ENCODE assay signal across 9 cellular contexts in the genomic region with DNA sequence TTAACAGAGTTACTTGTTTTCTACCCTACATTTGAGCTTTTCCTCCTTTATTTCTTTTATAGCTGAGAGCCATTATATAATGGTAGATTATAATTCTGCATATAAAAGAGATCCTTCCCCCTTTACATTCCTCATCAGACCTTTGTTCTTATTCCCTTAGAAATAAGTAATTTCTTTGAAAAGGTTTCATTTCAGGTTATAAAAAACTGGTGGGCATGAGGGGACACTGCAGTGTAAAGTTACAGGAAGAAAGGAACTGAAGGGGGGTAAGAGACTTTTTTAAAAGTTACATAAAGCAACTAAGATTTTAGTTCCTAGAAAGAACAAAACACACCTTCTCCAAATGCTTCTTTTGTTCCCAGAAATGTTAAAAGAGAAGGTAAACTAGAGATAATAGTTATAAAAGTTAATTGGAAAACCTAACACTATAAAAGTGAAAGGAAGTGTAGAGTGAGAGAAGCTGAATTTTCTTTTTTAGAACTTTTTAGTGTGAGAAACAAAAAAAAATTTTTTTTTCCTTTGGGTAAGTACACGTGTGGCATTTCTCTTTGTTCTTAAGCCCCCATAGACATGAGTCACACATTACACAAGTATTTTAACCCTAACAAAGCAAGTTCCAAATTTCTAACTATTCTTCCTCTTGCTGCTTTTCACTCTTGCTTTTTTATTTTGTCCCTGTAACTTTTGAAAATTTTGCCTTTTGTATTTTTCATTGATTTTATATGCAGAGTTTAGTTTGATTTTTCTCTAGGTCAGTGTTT.
DNase-seq lines count a peak whose midpoint lies in the region; ATAC-seq and TF ChIP-seq lines count a peak whose summit lies in the region.
"Had no signal": no experiment of that assay in that cellular context is flagged by ENCODE, and none has a peak within 500 bp of the region (broad histone marks: within the 10 kb centered on the region; RNA-seq: fewer than 3 reads in every experiment).

No MANE protein-coding gene starts in this region.

- H3K4me3 ChIP-seq in BLaER1 treated with 17β-estradiol and CSF1 and Interleukin-3, amounts not matched to agents 10 nM and 100 nM: no peak overlapping the region
- peak overlapping the region in 1 of 3 experiments; percentile 45 for H3K4me3 ChIP-seq in mammary epithelial cell (replicated peaks in 1 of 3; ENCODE audit: insufficient read depth in 1 of 3, low read depth in 2 of 3, low read length in 3 of 3)

- H3K9me3 ChIP-seq in BLaER1 treated with 17β-estradiol and CSF1 and Interleukin-3, amounts not matched to agents 10 nM and 100 nM (replicated peaks in 1 of 11): peaks cover 10 to 30% (median 23%) of the 10 kb centered on the region in 11 experiments
- H3K9me3 ChIP-seq in mammary epithelial cell (replicated peaks; ENCODE audit: insufficient read depth, low read length): no peaks in the 10 kb centered on the region

- BruUV-seq in mammary epithelial cell (replicated peaks; lab: Mats Ljungman, UMichigan): no TSS peak

- H2AFZ ChIP-seq in mammary epithelial cell (ENCODE audit: low read depth, low read length): no peak overlapping the region

- H3K4me1 ChIP-seq in BLaER1 treated with 17β-estradiol and CSF1 and Interleukin-3, amounts not matched to agents 10 nM and 100 nM: peaks cover 12 to 48% (median 31%) of the 10 kb centered on the region in 10 experiments
- H3K4me1 ChIP-seq in mammary epithelial cell (ENCODE audit: insufficient read depth, low read length): peaks cover 13% of the 10 kb centered on the region

- CTCF ChIA-PET in mammary epithelial cell (lab: Charles Lee; ENCODE audit: low non-redundant PET): no interaction called here

- H4K20me1 ChIP-seq in BLaER1 treated with 17β-estradiol and CSF1 and Interleukin-3, amounts not matched to agents 10 nM and 100 nM: no peaks in the 10 kb centered on the region
- no peaks in the 10 kb centered on the region for H4K20me1 ChIP-seq in mammary epithelial cell (ENCODE audit: insufficient read depth, low read length)

- DNase-seq in Kasumi-1 (lab: John Stamatoyannopoulos, UW): peak; percentile 37 to 49
- DNase-seq in mammary epithelial cell: peak; percentile 29
- peak; percentile 62 to 73 for DNase-seq in lung microvascular endothelial cell (ENCODE audit: low read depth in 2 of 2)
- DNase-seq in Right ventricle myocardium inferior (ENCODE audit: missing footprints): no peak
- no peak for DNase-seq in NCI-H1930 (lab: John Stamatoyannopoulos, UW)
- DNase-seq: dorsolateral prefrontal cortex had no signal

- peak overlapping the region in 2 of 11 experiments; percentile 3 to 33; a peak in 5 of 22 replicates for H3K9ac ChIP-seq in BLaER1 treated with 17β-estradiol and CSF1 and Interleukin-3, amounts not matched to agents 10 nM and 100 nM
- peak overlapping the region; percentile 50 for H3K9ac ChIP-seq in mammary epithelial cell (ENCODE audit: insufficient read depth, low read length)

- intact Hi-C loops in mammary epithelial cell (cut with micrococcal nuclease): loop anchor here (10.0 kb wide), 1 partner anchor 299 kb away; no protein-coding TSS in a partner anchor
- intact Hi-C loops in Right ventricle myocardium inferior (cut with DNase I): loop anchor here (5.0 kb wide), 1 partner anchor 136 kb away; the partner anchor contains the start of gene FNDC3A

- in situ Hi-C loops in mammary epithelial cell (cut with MboI; ENCODE audit: low sequenced_read_pairs in 2 of 2): no loop called here

- peaks cover 40 to 44% (median 43%) of the 10 kb centered on the region in 11 experiments for H3K36me3 ChIP-seq in BLaER1 treated with 17β-estradiol and CSF1 and Interleukin-3, amounts not matched to agents 10 nM and 100 nM
- peaks cover 18% of the 10 kb centered on the region for H3K36me3 ChIP-seq in mammary epithelial cell (ENCODE audit: insufficient read depth, low read length)

- TF ChIP-seq CTCF in mammary epithelial cell (conservative IDR thresholded peaks at IDR 0.05 in 1 of 2, IDR thresholded peaks at IDR 0.05 in 1 of 2; ENCODE audit: extremely low read depth in 1 of 2, insufficient read depth in 1 of 2, low read depth in 1 of 2, low read length in 2 of 2): no peak

- WGBS in mammary epithelial cell (ENCODE audit: low coverage, missing lambda C conversion rate): 0% methylated on average over 1 of the region's 1 CpG

- no peaks in the 10 kb centered on the region for H3K27me3 ChIP-seq in BLaER1 treated with 17β-estradiol and CSF1 and Interleukin-3, amounts not matched to agents 10 nM and 100 nM
- no peaks in the 10 kb centered on the region for H3K27me3 ChIP-seq in mammary epithelial cell (ENCODE audit: insufficient read depth, low read length)
- H3K27me3 ChIP-seq: dorsolateral prefrontal cortex had no signal

- peaks cover 60% of the 10 kb centered on the region for H3K79me2 ChIP-seq in mammary epithelial cell (ENCODE audit: insufficient read depth, low read length)

- no peak for ATAC-seq in Right ventricle myocardium inferior
- ATAC-seq in HG03280 (IDR thresholded peaks at IDR 0.05; ENCODE audit: unreplicated experiment): no peak
- ATAC-seq in HG03469 (IDR thresholded peaks at IDR 0.05; ENCODE audit: unreplicated experiment): no peak

- peak overlapping the region in 10 of 11 experiments; percentile 2 to 87 (median 39); a peak in 16 of 22 replicates for H3K4me2 ChIP-seq in BLaER1 treated with 17β-estradiol and CSF1 and Interleukin-3, amounts not matched to agents 10 nM and 100 nM
- peak overlapping the region; percentile 77 for H3K4me2 ChIP-seq in mammary epithelial cell (ENCODE audit: insufficient read depth, low read depth, low read length)

- dilution Hi-C loops in mammary epithelial cell (cut with HindIII; ENCODE audit: low sequenced_read_pairs): no loop called here

- H3K27ac ChIP-seq in BLaER1 treated with 17β-estradiol and CSF1 and Interleukin-3, amounts not matched to agents 10 nM and 100 nM: peak overlapping the region in 10 of 11 experiments; percentile 0 to 57 (median 38); a peak in 12 of 22 replicates
- peak overlapping the region; percentile 80 for H3K27ac ChIP-seq in mammary epithelial cell (ENCODE audit: insufficient read depth, low read depth, low read length)
- H3K27ac ChIP-seq: dorsolateral prefrontal cortex had no signal

Comparison
In these comparisons a context has a peak if more than half of its experiments do, and no peak if none do; other contexts are left out.
1. DNase-seq: peak in Kasumi-1 (2 of 2), mammary epithelial cell (single experiment) and lung microvascular endothelial cell (2 of 2); none in Right ventricle myocardium inferior (single experiment) and NCI-H1930 (0 of 2).